Comparison of ENCODE assay signal across 21 cellular contexts in the genomic region with DNA sequence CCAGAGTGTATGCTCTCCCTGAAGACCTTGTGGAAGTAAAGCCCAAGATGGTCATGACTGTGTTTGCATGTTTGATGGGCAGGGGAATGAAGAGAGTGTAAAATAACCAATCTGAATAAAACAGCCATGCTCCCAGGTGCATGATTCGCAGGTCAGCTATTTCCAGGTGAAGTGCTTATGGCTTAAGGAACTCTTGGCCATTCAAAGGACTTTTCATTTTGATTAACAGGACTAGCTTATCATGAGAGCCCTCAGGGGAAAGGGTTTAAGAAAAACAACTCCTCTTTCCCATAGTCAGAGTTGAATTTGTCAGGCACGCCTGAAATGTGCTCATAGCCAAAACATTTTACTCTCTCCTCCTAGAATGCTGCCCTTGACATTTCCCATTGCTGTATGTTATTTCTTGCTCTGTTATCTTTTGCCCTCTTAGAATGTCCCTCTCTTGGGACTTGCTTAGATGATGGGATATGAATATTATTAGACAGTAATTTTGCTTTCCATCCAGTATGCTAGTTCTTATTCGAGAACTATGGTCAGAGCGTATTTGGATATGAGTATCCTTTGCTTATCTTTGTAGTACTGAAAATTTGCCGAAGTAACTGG.
DNase-seq lines count a peak whose midpoint lies in the region; ATAC-seq, FAIRE-seq and TF ChIP-seq lines count a peak whose summit lies in the region.
"Had no signal": no experiment of that assay in that cellular context is flagged by ENCODE, and none has a peak within 500 bp of the region (broad histone marks: within the 10 kb centered on the region; RNA-seq: fewer than 3 reads in every experiment).

No MANE protein-coding gene starts in this region.

- no peak overlapping the region for H3K4me3 Mint-ChIP-seq in MCF 10A (ENCODE audit: unreplicated experiment)
- H3K4me3 Mint-ChIP-seq: activated T-helper 17 cell treated with anti-CD3 and anti-CD28 coated beads, Interleukin-2, amount 50 U/mL, for 72 hours; CD4-positive, CD25-positive, alpha-beta regulatory T cell; T-helper 17 cell had no signal

- ATAC-seq in upper lobe of right lung (peak; percentile 50), HG02588 (IDR thresholded peaks at IDR 0.05; ENCODE audit: unreplicated experiment) (no peak)
- ATAC-seq: A549; activated T-helper 17 cell treated with anti-CD3 and anti-CD28 coated beads, Interleukin-2, amount 50 U/mL, for 72 hours; pancreas; T-helper 17 cell had no signal

- H3K9me3 ChIP-seq in breast epithelium (no peaks in the 10 kb centered on the region), upper lobe of right lung (no peaks in the 10 kb centered on the region)
- H3K9me3 ChIP-seq: A549, pancreas had no signal

- H3K27me3 ChIP-seq in breast epithelium (peaks cover 0 to 44% of the 10 kb centered on the region in 2 donors), upper lobe of right lung (no peaks in the 10 kb centered on the region)
- H3K27me3 ChIP-seq: pancreas had no signal

- H3K36me3 ChIP-seq in breast epithelium (no peaks in the 10 kb centered on the region), upper lobe of right lung (peaks cover 43% of the 10 kb centered on the region)
- H3K36me3 ChIP-seq: pancreas had no signal

- DNase-seq in MCF 10A (ENCODE audit: unreplicated experiment) (peak; percentile 2), breast epithelium (ENCODE audit: low spot score in 2 of 2) (no peak), dedifferentiated amniotic fluid mesenchymal stem cell (ENCODE audit: extremely low spot score) (peak; percentile 25), kidney tubule cell (ENCODE audit: low spot score) (peak; percentile 10), upper lobe of right lung (no peak), frontal cortex (ENCODE audit: low spot score in 2 of 2) (no peak)
- no peak for DNase-seq in stimulated activated CD4-positive, alpha-beta T cell treated with anti-CD3 and anti-CD28 coated beads, Interleukin-4, amount 100 ng/mL, for 24 hours
- DNase-seq: activated CD8-positive, alpha-beta memory T cell treated with anti-CD3 and anti-CD28 coated beads for 24 hours; CD4-positive, CD25-positive, alpha-beta regulatory T cell; cortex of kidney; DMS79 treated with DMSO at 0.1 percent for 48 hours; erythroblast; kidney; NCI-H1417 treated with DMSO at 0.1 percent for 48 hours; NK-92 treated with Interleukin-12 subunit alpha and Interleukin-12 subunit beta, amount 100 ng/mL, for 24 hours; pancreas; small intestine; T-helper 17 cell had no signal

- intact Hi-C loops in MCF 10A (cut with micrococcal nuclease) (no loop called here), breast epithelium (cut with DNase I; ENCODE audit: low total_unique reads) (loop anchor here (10.0 kb wide), 1 partner anchor 315 kb away; no protein-coding TSS in a partner anchor), upper lobe of right lung (cut with DNase I) (no loop called here)

- CTCF ChIA-PET in MCF 10A (lab: Yijun Ruan, JAX), result interaction anchor here (1.1 to 1.8 kb wide), 3 partner anchors 9 to 41 kb away, joined by 5 to 9 read pairs (median 5); no protein-coding TSS in a partner anchor

- H3K27ac ChIP-seq in breast epithelium (no peak overlapping the region), upper lobe of right lung (no peak overlapping the region)
- H3K27ac ChIP-seq: A549, pancreas had no signal

- no peak for FAIRE-seq in frontal cortex (lab: Jason Lieb, UNC)
- FAIRE-seq: A549, small intestine had no signal

- TF ChIP-seq POLR2A in breast epithelium (IDR thresholded peaks at IDR 0.05), result no peak

- H3K4me1 ChIP-seq in breast epithelium (no peaks in the 10 kb centered on the region), upper lobe of right lung (no peaks in the 10 kb centered on the region)
- H3K4me1 ChIP-seq: pancreas had no signal

- no peaks in the 10 kb centered on the region for H3K9me3 Mint-ChIP-seq in MCF 10A (ENCODE audit: unreplicated experiment)
- H3K9me3 Mint-ChIP-seq: activated T-helper 17 cell treated with anti-CD3 and anti-CD28 coated beads, Interleukin-2, amount 50 U/mL, for 72 hours; CD4-positive, CD25-positive, alpha-beta regulatory T cell had no signal

- H3K36me3 Mint-ChIP-seq in MCF 10A (ENCODE audit: insufficient read depth, unreplicated experiment), result peaks cover 63% of the 10 kb centered on the region
- H3K36me3 Mint-ChIP-seq: CD4-positive, CD25-positive, alpha-beta regulatory T cell had no signal

- TF ChIP-seq CTCF in MCF 10A (IDR thresholded peaks at IDR 0.05; ENCODE audit: unreplicated experiment) (no peak), breast epithelium (IDR thresholded peaks at IDR 0.05) (no peak), upper lobe of right lung (IDR thresholded peaks at IDR 0.05) (no peak)

- POLR2A ChIA-PET in MCF 10A (lab: Yijun Ruan, JAX), result interaction anchor here (0.6 to 1.6 kb wide), 3 partner anchors 9 to 417 kb away, joined by 3 to 5 read pairs (median 3); a partner anchor contains a TSS

- H3K4me3 ChIP-seq in breast epithelium (no peak overlapping the region), upper lobe of right lung (no peak overlapping the region)
- H3K4me3 ChIP-seq: A549, pancreas had no signal

- no peaks in the 10 kb centered on the region for H3K4me1 Mint-ChIP-seq in MCF 10A (ENCODE audit: insufficient read depth, unreplicated experiment)
- H3K4me1 Mint-ChIP-seq: activated T-helper 17 cell treated with anti-CD3 and anti-CD28 coated beads, Interleukin-2, amount 50 U/mL, for 72 hours; CD4-positive, CD25-positive, alpha-beta regulatory T cell; T-helper 17 cell had no signal

- no TSS peak for BruUV-seq in MCF 10A (replicated peaks; lab: Mats Ljungman, UMichigan)

- H3K27me3 Mint-ChIP-seq in MCF 10A (ENCODE audit: insufficient read depth, unreplicated experiment), result peaks cover 73% of the 10 kb centered on the region
- H3K27me3 Mint-ChIP-seq: activated T-helper 17 cell treated with anti-CD3 and anti-CD28 coated beads, Interleukin-2, amount 50 U/mL, for 72 hours; CD4-positive, CD25-positive, alpha-beta regulatory T cell; T-helper 17 cell had no signal

- H3K27ac Mint-ChIP-seq in MCF 10A (ENCODE audit: low read depth, unreplicated experiment), result no peak overlapping the region
- H3K27ac Mint-ChIP-seq: activated T-helper 17 cell treated with anti-CD3 and anti-CD28 coated beads, Interleukin-2, amount 50 U/mL, for 72 hours; CD4-positive, CD25-positive, alpha-beta regulatory T cell; T-helper 17 cell had no signal

Comparison
In these comparisons a context has a peak if more than half of its experiments do, and no peak if none do; other contexts are left out.
1. DNase-seq: peak in MCF 10A (single experiment), dedifferentiated amniotic fluid mesenchymal stem cell (single experiment) and kidney tubule cell (single experiment); none in breast epithelium (0 of 2), upper lobe of right lung (single experiment), stimulated activated CD4-positive, alpha-beta T cell treated with anti-CD3 and anti-CD28 coated beads, Interleukin-4, amount 100 ng/mL, for 24 hours (single experiment) and frontal cortex (0 of 2).